ENCODE assay signal across 18 cellular contexts in genomic region chr3:64732570-64732969, GRCh38. TPM values are rescaled to one million over a fixed set of nuclear protein-coding genes. Genes with fewer than 3 reads are reported as not detected.
"Had no signal": no experiment of that assay in that cellular context is flagged by ENCODE, and none has a peak within 500 bp of the region (broad histone marks: within the 10 kb centered on the region; RNA-seq: fewer than 3 reads in every experiment).

No MANE protein-coding gene starts in this region.

- H3K9me3 ChIP-seq: colonic mucosa, lower lobe of right lung, pancreas, right lobe of liver, testis had no signal

- DNase-seq: activated CD4-positive, alpha-beta T cell treated with anti-CD3 and anti-CD28 coated beads, Interleukin-2, amount 50 U/mL, for 4 hours; amniotic stem cell; central memory CD4-positive, alpha-beta T cell; colonic mucosa; effector CD4-positive, alpha-beta T cell; foreskin melanocyte; glutamatergic neuron; hippocampal formation; left colon; lower lobe of right lung; natural killer cell; pancreas; right lobe of liver; stimulated activated CD4-positive, alpha-beta T cell treated with anti-CD3 and anti-CD28 coated beads, Interleukin-4, amount 100 ng/mL, for 4 hours; SW 1271; testis had no signal

- H3K4me1 ChIP-seq: colonic mucosa, pancreas, right lobe of liver, testis had no signal

- H3K27me3 ChIP-seq: colonic mucosa, pancreas, right lobe of liver, testis had no signal

- H3K4me3 ChIP-seq: colonic mucosa, lower lobe of right lung, pancreas, right lobe of liver, smooth muscle cell, testis had no signal

- ATAC-seq: left colon; lower lobe of right lung; natural killer cell; pancreas; right lobe of liver; stimulated activated memory B cell treated with anti-CD40 and anti-IgM and Interleukin-4, amounts not matched to agents 10 μg/mL and 1 μg/mL and 100 μg/mL, for 72 hours had no signal

- H3K27ac ChIP-seq: colonic mucosa, lower lobe of right lung, pancreas, right lobe of liver, testis had no signal

- H3K36me3 ChIP-seq: colonic mucosa, lower lobe of right lung, pancreas, right lobe of liver had no signal

RNA-seq across cellular contexts. Expression of gene ADAMTS9, which starts 44.8 kb away (rescaled TPM):
- total RNA-seq: natural killer cell had no signal
